Comparison of ENCODE assay signal across 19 cellular contexts in genomic region chr4:20675786-20676185, GRCh38. TPM values are rescaled to one million over a fixed set of nuclear protein-coding genes. Genes with fewer than 3 reads are reported as not detected.
A peak's percentile ranks its signal among the peaks of the same experiment; 100 is the strongest.
DNase-seq lines count a peak whose midpoint lies in the region; ATAC-seq, FAIRE-seq and TF ChIP-seq lines count a peak whose summit lies in the region.
"Had no signal": no experiment of that assay in that cellular context is flagged by ENCODE, and none has a peak within 500 bp of the region (broad histone marks: within the 10 kb centered on the region; RNA-seq: fewer than 3 reads in every experiment).

No MANE protein-coding gene starts in this region.

- H3K56ac ChIP-seq in H1 (replicated peaks; ENCODE audit: insufficient read length, low read depth, low read length) = no peak overlapping the region

- H4K5ac ChIP-seq in H1 (ENCODE audit: insufficient read length, low read depth, low read length) = no peak overlapping the region

- H3K27me3 ChIP-seq in H1 (replicated peaks in 1 of 4; ENCODE audit: control insufficient read depth in 3 of 4, extremely low read depth in 1 of 4, insufficient read depth in 3 of 4, low read length in 3 of 4) (no peaks in the 10 kb centered on the region), osteoblast (ENCODE audit: insufficient read depth, low read length) (peaks cover 14% of the 10 kb centered on the region)

- intact Hi-C loops in left colon (cut with DNase I, micrococcal nuclease) (no loop called here), head of caudate nucleus (cut with DNase I) (no loop called here)

- H3K4me1 Mint-ChIP-seq in mesothelial cell of epicardium = peaks cover 53% of the 10 kb centered on the region
- H3K4me1 Mint-ChIP-seq in progenitor cell of endocrine pancreas (ENCODE audit: low read depth) = no peaks in the 10 kb centered on the region
- H3K4me1 Mint-ChIP-seq: CD4-positive, alpha-beta memory T cell had no signal

- H4K8ac ChIP-seq in H1 (ENCODE audit: extremely low read depth, insufficient read depth, low read length) = no peak overlapping the region

- H3K4me1 ChIP-seq in H1 (replicated peaks in 1 of 4; ENCODE audit: control insufficient read depth in 3 of 4, insufficient read depth in 4 of 4, low read length in 3 of 4) (peaks cover 0 to 5% (median 0%) of the 10 kb centered on the region in 4 experiments; a peak in 1 of 7 replicates), osteoblast (ENCODE audit: insufficient read depth, low read length) (peaks cover 10% of the 10 kb centered on the region)

- peaks cover 4% of the 10 kb centered on the region for H3K9me3 Mint-ChIP-seq in mesothelial cell of epicardium
- no peaks in the 10 kb centered on the region for H3K9me3 Mint-ChIP-seq in progenitor cell of endocrine pancreas (ENCODE audit: low read depth)

- peak overlapping the region; percentile 47 for H3K27ac Mint-ChIP-seq in mesothelial cell of epicardium
- H3K27ac Mint-ChIP-seq in progenitor cell of endocrine pancreas = peak overlapping the region; percentile 49
- H3K27ac Mint-ChIP-seq: CD4-positive, alpha-beta memory T cell had no signal

- no peak for FAIRE-seq in H1 (lab: Jason Lieb, UNC)
- FAIRE-seq: G401.6, GM12892 had no signal

- H4K20me1 ChIP-seq in H1 (replicated peaks in 1 of 2; ENCODE audit: control insufficient read depth in 1 of 2, insufficient read depth in 2 of 2, low read length in 2 of 2) (no peaks in the 10 kb centered on the region), osteoblast (ENCODE audit: insufficient read depth, low read length) (no peaks in the 10 kb centered on the region)

- H3K9me3 ChIP-seq in H1 (ENCODE audit: insufficient read depth in 2 of 2, low read depth in 1 of 2, low read length in 1 of 2) = no peaks in the 10 kb centered on the region
- no peaks in the 10 kb centered on the region for H3K9me3 ChIP-seq in osteoblast (ENCODE audit: low read depth, low read length)

- H3K14ac ChIP-seq in H1 (ENCODE audit: insufficient read length) = no peak overlapping the region

- H3K36me3 ChIP-seq in H1 (ENCODE audit: control insufficient read depth in 2 of 4, insufficient read depth in 4 of 4, low read length in 3 of 4) (no peaks in the 10 kb centered on the region), osteoblast (ENCODE audit: insufficient read depth, low read length) (no peaks in the 10 kb centered on the region)

- H2BK5ac ChIP-seq in H1 (ENCODE audit: low read depth, low read length) = no peak overlapping the region

- POLR2A ChIA-PET in H1 (lab: Charles Lee; ENCODE audit: partially characterized antibody) = interaction anchor here (0.6 kb wide), 1 partner anchor 1000 kb away, joined by 5 read pairs; no protein-coding TSS in a partner anchor

- H3K18ac ChIP-seq in H1 (ENCODE audit: extremely low read depth, low read length) = no peak overlapping the region

- no peak overlapping the region for H3K9ac ChIP-seq in H1 (replicated peaks in 1 of 4; ENCODE audit: extremely low read depth in 1 of 4, low read depth in 3 of 4, low read length in 3 of 4)

- no peaks in the 10 kb centered on the region for H3K79me1 ChIP-seq in H1 (ENCODE audit: low read depth, low read length)

- no peak overlapping the region for H2BK15ac ChIP-seq in H1 (ENCODE audit: low read length)

- 0 out of 2 replicates have a peak overlapping the region, but pooled peaks have one; percentile 45 for H2AFZ ChIP-seq in H1 (ENCODE audit: low read length)
- H2AFZ ChIP-seq in osteoblast (ENCODE audit: low read length) = no peak overlapping the region

- TF ChIP-seq POLR2A in H1 (IDR thresholded peaks at IDR 0.05; ENCODE audit: control extremely low read depth in 1 of 2, low read depth in 2 of 2, low read length in 2 of 2) = no peak

- no peak overlapping the region for H3K4ac ChIP-seq in H1 (replicated peaks; ENCODE audit: insufficient read length, low read depth, low read length)

- CTCF ChIA-PET in H1 (lab: Charles Lee; ENCODE audit: partially characterized antibody) = interaction anchor here (0.8 to 3.4 kb wide), 4 partner anchors 9 to 115 kb away, joined by 3 to 15 read pairs (median 6); no protein-coding TSS in a partner anchor

- H3K27ac ChIP-seq in H1 (ENCODE audit: low read depth, low read length) (no peak overlapping the region), osteoblast (ENCODE audit: low read depth, low read length) (no peak overlapping the region)

- no peak for TF ChIP-seq EP300 in H1 (IDR thresholded peaks at IDR 0.05; ENCODE audit: borderline replicate concordance in 1 of 2, low read depth in 2 of 2, low read length in 2 of 2)

- ATAC-seq in left colon = peak; percentile 33
- no peak for ATAC-seq in activated CD4-positive, CD25-positive, alpha-beta regulatory T cell treated with anti-CD3 and anti-CD28 coated beads, Interleukin-2, amount 50 U/mL, for 24 hours

- H2AK5ac ChIP-seq in H1 (ENCODE audit: low read depth, low read length) = no peak overlapping the region

- no peak overlapping the region for H3K4me2 ChIP-seq in H1 (ENCODE audit: insufficient read depth in 1 of 2, low read depth in 2 of 2, low read length in 2 of 2)
- no peak overlapping the region for H3K4me2 ChIP-seq in osteoblast (ENCODE audit: insufficient read depth, low read length)

- no peak overlapping the region for H3K23ac ChIP-seq in H1 (ENCODE audit: insufficient read length)

- H3K4me3 Mint-ChIP-seq in mesothelial cell of epicardium = no peak overlapping the region
- H3K4me3 Mint-ChIP-seq in progenitor cell of endocrine pancreas (ENCODE audit: low read depth) = no peak overlapping the region
- H3K4me3 Mint-ChIP-seq: CD4-positive, alpha-beta memory T cell had no signal

- H3K79me2 ChIP-seq in H1 (ENCODE audit: control insufficient read depth in 1 of 2, insufficient read depth in 2 of 2, low read length in 2 of 2) (no peaks in the 10 kb centered on the region), osteoblast (ENCODE audit: insufficient read depth, low read length) (no peaks in the 10 kb centered on the region)

- H3K36me3 Mint-ChIP-seq in mesothelial cell of epicardium (no peaks in the 10 kb centered on the region), progenitor cell of endocrine pancreas (ENCODE audit: insufficient read depth) (no peaks in the 10 kb centered on the region)
- H3K36me3 Mint-ChIP-seq: CD4-positive, alpha-beta memory T cell had no signal

- no peaks in the 10 kb centered on the region for H3K23me2 ChIP-seq in H1 (ENCODE audit: low read depth, low read length)

- H2BK12ac ChIP-seq in H1 (ENCODE audit: low read depth, low read length) = no peak overlapping the region

- no peak overlapping the region for H2BK120ac ChIP-seq in H1 (replicated peaks; ENCODE audit: low read depth, low read length)

- H3K4me3 ChIP-seq in H1 (ENCODE audit: extremely low read depth in 1 of 4, insufficient read depth in 2 of 4, low read depth in 3 of 4, low read length in 4 of 4) = no peak overlapping the region
- no peak overlapping the region for H3K4me3 ChIP-seq in osteoblast (ENCODE audit: insufficient read depth, low read length)

- H2BK20ac ChIP-seq in H1 (ENCODE audit: low read length) = no peak overlapping the region

- H3K27me3 Mint-ChIP-seq in mesothelial cell of epicardium (ENCODE audit: low read depth) (no peaks in the 10 kb centered on the region), progenitor cell of endocrine pancreas (peaks cover 4% of the 10 kb centered on the region)

- TF ChIP-seq CTCF in H1 (IDR thresholded peaks at IDR 0.05; ENCODE audit: control extremely low read depth in 1 of 3, insufficient read depth in 1 of 3, low read depth in 1 of 3, low read length in 3 of 3) = no peak
- no peak for TF ChIP-seq CTCF in mesothelial cell of epicardium (IDR thresholded peaks at IDR 0.05; ENCODE audit: unreplicated experiment)
- no peak for TF ChIP-seq CTCF in progenitor cell of endocrine pancreas (IDR thresholded peaks at IDR 0.05; ENCODE audit: unreplicated experiment)
- no peak for TF ChIP-seq CTCF in osteoblast (IDR thresholded peaks at IDR 0.05; ENCODE audit: extremely low read depth, low read depth, low read length)

- H4K91ac ChIP-seq in H1 (replicated peaks; ENCODE audit: insufficient read length, low read length) = no peak overlapping the region

- DNase-seq in H1 (ENCODE audit: low read depth in 1 of 2, low spot score in 2 of 2) (no peak), left colon (no peak), mesothelial cell of epicardium (ENCODE audit: low spot score in 2 of 2, unreplicated experiment in 2 of 2) (no peak), progenitor cell of endocrine pancreas (ENCODE audit: low spot score, unreplicated experiment) (no peak), osteoblast (ENCODE audit: insufficient read length, low spot score, missing footprints) (no peak), EL (no peak), head of caudate nucleus (no peak)
- DNase-seq: C1 segment of cervical spinal cord; Calu3; CD4-positive, alpha-beta memory T cell; COR-L47; DMS53; DMS79 treated with DMSO at 0.1 percent for 48 hours; GOT3; H7; HCEC 1CT had no signal

- TF ChIP-seq RAD21 in H1 (IDR thresholded peaks at IDR 0.05 in 1 of 2, conservative IDR thresholded peaks at IDR 0.05 in 1 of 2; ENCODE audit: low read depth in 2 of 2, low read length in 2 of 2) = no peak

TF ChIP-seq in H1, 55 proteins besides CTCF, POLR2A, EP300 and RAD21 (continues in another document):
- TF ChIP-seq RNF2 (IDR thresholded peaks at IDR 0.05; ENCODE audit: borderline replicate concordance, low read depth, low read length, missing control alignments, poor library complexity, severe bottlenecking) = no peak
- no peak for TF ChIP-seq KDM5A (IDR thresholded peaks at IDR 0.05; ENCODE audit: low read length)
- TF ChIP-seq HDAC2 (IDR thresholded peaks at IDR 0.05; ENCODE audit: borderline replicate concordance in 1 of 2, low read depth in 2 of 2, low read length in 2 of 2) = no peak
- TF ChIP-seq KDM1A (IDR thresholded peaks at IDR 0.05; ENCODE audit: borderline replicate concordance, low read length) = no peak
- TF ChIP-seq GABPA (IDR thresholded peaks at IDR 0.05; ENCODE audit: borderline replicate concordance, insufficient read depth, low read length) = no peak
- TF ChIP-seq MAX (IDR thresholded peaks at IDR 0.05) = no peak
- no peak for TF ChIP-seq SRF (IDR thresholded peaks at IDR 0.05; ENCODE audit: low read depth, low read length)

RNA-seq across cellular contexts. Expression of gene PACRGL, which starts 24.5 kb away (rescaled TPM):
- 11.9 and 13.7 TPM in 2 replicates for total RNA-seq in H1 (2021; fragmentation: NEBNext Ultra II Directional; extraction: Animal tissue kit (Norgen Biotek cat#: 25700))
- 6.1 and 7.0 TPM in 2 replicates for polyA plus RNA-seq in H1 (2011; rRNA removed)
- polyA plus RNA-seq in H1 (2011; cell fraction: cytosol; rRNA removed) = 9.2 TPM
- 13.9 TPM for polyA plus RNA-seq in H1 (2011; cell fraction: nucleus; rRNA removed)
- polyA plus RNA-seq in H1 (2012, experiment 1 of 2) = 9.9 to 12.6 TPM (median 11.5 TPM) in 4 replicates
- 1.9 TPM for polyA plus RNA-seq in H1 (2012, experiment 2 of 2)
- 10.1 TPM for polyA plus RNA-seq in H1 (2013, experiment 1 of 2)
- polyA plus RNA-seq in H1 (2013, experiment 2 of 2) = 9.1 TPM
- 10.2 and 19.6 TPM in 2 replicates for polyA minus RNA-seq in H1 (2011; rRNA and poly(A)+ RNA removed)
- 13.1 TPM for polyA minus RNA-seq in H1 (2011; cell fraction: cytosol; rRNA and poly(A)+ RNA removed)
- 60.4 TPM for polyA minus RNA-seq in H1 (2011; cell fraction: nucleus; rRNA and poly(A)+ RNA removed)
- total RNA-seq in left colon (10 to 100 TPM; 16.4 to 18.2 TPM), mesothelial cell of epicardium (25.7 to 30.8 TPM (median 30.5 TPM) in 3 replicates), progenitor cell of endocrine pancreas (32.8 and 37.6 TPM in 2 replicates), osteoblast (26.8 and 27.5 TPM in 2 replicates)
